8 cellular contexts compared by ENCODE assay signal in genomic region chr18:51278045-51278649, GRCh38.
DNase-seq lines count a peak whose midpoint lies in the region; ATAC-seq and TF ChIP-seq lines count a peak whose summit lies in the region.

No MANE protein-coding gene starts in this region.

- 35 to 52% methylated on average over 4 of the region's 4 CpGs for WGBS in body of pancreas, 2 donors
- WGBS in mesendoderm (ENCODE audit: extremely low coverage, insufficient coverage, low lambda C conversion rate) = no CpG with 5 or more reads among the region's 4 CpGs
- 65 to 79% methylated on average over 4 of the region's 4 CpGs for WGBS in esophagus squamous epithelium, 2 donors

- CTCF ChIA-PET in Calu3 (lab: Charles Lee) (no interaction called here), RWPE1 (lab: Yijun Ruan, JAX) (interaction anchor here (0.5 to 1.5 kb wide), 7 partner anchors 79 to 439 kb away, joined by 3 to 5 read pairs (median 4); no protein-coding TSS in a partner anchor)

- H3K23ac ChIP-seq in mesendoderm (ENCODE audit: low read length) = no peak overlapping the region

- H3K4me3 ChIP-seq in body of pancreas (no peak overlapping the region), mesendoderm (ENCODE audit: low read length) (no peak overlapping the region), esophagus squamous epithelium (no peak overlapping the region)

- H3K27me3 Mint-ChIP-seq in Calu3 (ENCODE audit: unreplicated experiment) = no peaks in the 10 kb centered on the region

- no peak overlapping the region for H3K4ac ChIP-seq in mesendoderm (ENCODE audit: low read depth, low read length)

- no peak overlapping the region for H4K5ac ChIP-seq in mesendoderm (ENCODE audit: low read length)

- H3K27ac Mint-ChIP-seq in Calu3 (ENCODE audit: unreplicated experiment) = no peak overlapping the region

- ATAC-seq in body of pancreas (peak; percentile 45), HG03139 (IDR thresholded peaks at IDR 0.05; ENCODE audit: unreplicated experiment) (no peak), GM21576 (IDR thresholded peaks at IDR 0.05; ENCODE audit: unreplicated experiment) (no peak)

- H3K27ac ChIP-seq in RWPE1 (no peak overlapping the region), body of pancreas (no peak overlapping the region), mesendoderm (ENCODE audit: low read depth, low read length) (no peak overlapping the region), esophagus squamous epithelium (no peak overlapping the region)

- H3K4me2 ChIP-seq in mesendoderm (ENCODE audit: low read length) = no peak overlapping the region

- TF ChIP-seq CTCF in Calu3 (IDR thresholded peaks at IDR 0.05; ENCODE audit: unreplicated experiment) (peak; percentile 77), RWPE1 (conservative IDR thresholded peaks at IDR 0.05; ENCODE audit: low read depth) (peak; percentile 66), body of pancreas (IDR thresholded peaks at IDR 0.05) (peak in 6 of 7 experiments; percentile 47 to 68 (median 59)), esophagus squamous epithelium (IDR thresholded peaks at IDR 0.05) (peak in 3 of 6 experiments; percentile 30 to 40 (median 40))

- H3K79me1 ChIP-seq in mesendoderm (ENCODE audit: low read length) = no peaks in the 10 kb centered on the region

- H3K79me2 ChIP-seq in mesendoderm (ENCODE audit: control insufficient read depth, insufficient read depth, low read length) = no peaks in the 10 kb centered on the region

- H3K4me3 Mint-ChIP-seq in Calu3 (ENCODE audit: low read depth, unreplicated experiment) = no peak overlapping the region

- H3K4me1 Mint-ChIP-seq in Calu3 (ENCODE audit: low read depth, unreplicated experiment) = peaks cover 16% of the 10 kb centered on the region

- no peaks in the 10 kb centered on the region for H3K36me3 ChIP-seq in body of pancreas (replicated peaks in 1 of 2; ENCODE audit: insufficient read depth in 1 of 2, low read depth in 2 of 2)
- H3K36me3 ChIP-seq in mesendoderm (ENCODE audit: control insufficient read depth, insufficient read depth, low read length) = no peaks in the 10 kb centered on the region
- H3K36me3 ChIP-seq in esophagus squamous epithelium = no peaks in the 10 kb centered on the region

- DNase-seq in Calu3 (peak; percentile 66), HUDEP-2 (lab: John Stamatoyannopoulos, UW; ENCODE audit: unreplicated experiment in 76 of 76) (peak in 53 of 76 experiments; percentile 1 to 80 (median 29)), RWPE1 (ENCODE audit: low spot score) (peak; percentile 28), body of pancreas (peak; percentile 43 to 75 (median 61)), mesendoderm (peak; percentile 72), esophagus squamous epithelium (lab: John Stamatoyannopoulos, UW) (no peak)

- TF ChIP-seq POLR2A in body of pancreas (IDR thresholded peaks at IDR 0.05) (no peak), esophagus squamous epithelium (IDR thresholded peaks at IDR 0.05) (no peak)

- no peak overlapping the region for H4K8ac ChIP-seq in mesendoderm (ENCODE audit: low read depth, low read length)

- H3K9me3 ChIP-seq in body of pancreas (no peaks in the 10 kb centered on the region), esophagus squamous epithelium (no peaks in the 10 kb centered on the region)

- no peak overlapping the region for H2BK5ac ChIP-seq in mesendoderm (ENCODE audit: low read length)

- intact Hi-C loops in Calu3 (cut with micrococcal nuclease; ENCODE audit: unreplicated experiment) (loop anchor here (1.0 kb wide), 1 partner anchor 259 kb away; no protein-coding TSS in a partner anchor), body of pancreas (cut with DNase I) (no loop called here), esophagus squamous epithelium (cut with DNase I) (no loop called here)

- H3K9ac ChIP-seq in mesendoderm (ENCODE audit: low read length) = no peak overlapping the region

- POLR2A ChIA-PET in RWPE1 (lab: Yijun Ruan, JAX; ENCODE audit: low non-redundant PET) = no interaction called here

- no peaks in the 10 kb centered on the region for H3K27me3 ChIP-seq in body of pancreas
- H3K27me3 ChIP-seq in mesendoderm (ENCODE audit: insufficient read depth, low read length, poor library complexity) = no peaks in the 10 kb centered on the region
- H3K27me3 ChIP-seq in esophagus squamous epithelium = no peaks in the 10 kb centered on the region

- no peak overlapping the region for H2BK15ac ChIP-seq in mesendoderm (replicated peaks; ENCODE audit: low read depth)

- H3K36me3 Mint-ChIP-seq in Calu3 (ENCODE audit: insufficient read depth, unreplicated experiment) = no peaks in the 10 kb centered on the region

- no peak overlapping the region for H2BK120ac ChIP-seq in mesendoderm (ENCODE audit: low read depth, low read length)

- no peak overlapping the region for H3K56ac ChIP-seq in mesendoderm (ENCODE audit: low read length)

- H3K18ac ChIP-seq in mesendoderm (ENCODE audit: low read length) = no peak overlapping the region

- BruUV-seq in Calu3 (replicated peaks; lab: Mats Ljungman, UMichigan) = no TSS peak

- no peak overlapping the region for H2AK5ac ChIP-seq in mesendoderm (ENCODE audit: low read length)

- H3K4me1 ChIP-seq in body of pancreas (no peaks in the 10 kb centered on the region), mesendoderm (ENCODE audit: control insufficient read depth, low read depth, low read length) (no peaks in the 10 kb centered on the region), esophagus squamous epithelium (no peaks in the 10 kb centered on the region)

- H3K9me3 Mint-ChIP-seq in Calu3 (ENCODE audit: low read depth, unreplicated experiment) = peaks cover 3% of the 10 kb centered on the region
